In genomic region chr9:113568481-113569321, GRCh38 we compare ENCODE assay signal across 11 cellular contexts.
DNase-seq lines count a peak whose midpoint lies in the region; ATAC-seq and TF ChIP-seq lines count a peak whose summit lies in the region.
"Had no signal": no experiment of that assay in that cellular context is flagged by ENCODE, and none has a peak within 500 bp of the region (broad histone marks: within the 10 kb centered on the region; RNA-seq: fewer than 3 reads in every experiment).

No MANE protein-coding gene starts in this region.

- no peak for TF ChIP-seq RAD21 in neural cell (conservative IDR thresholded peaks at IDR 0.05)

- no peak overlapping the region for H3K4me3 ChIP-seq in colonic mucosa
- H3K4me3 ChIP-seq in neural cell (ENCODE audit: low read length), result peak overlapping the region; percentile 33

- TF ChIP-seq CTCF in colonic mucosa (IDR thresholded peaks at IDR 0.05) (no peak), neural cell (IDR thresholded peaks at IDR 0.05; ENCODE audit: poor library complexity, severe bottlenecking) (no peak)

- H3K4me3 Mint-ChIP-seq in stimulated activated memory B cell treated with anti-CD40 and anti-IgM and Interleukin-4, amounts not matched to agents 10 μg/mL and 1 μg/mL and 100 μg/mL, for 72 hours, result no peak overlapping the region

- peak; percentile 67 for DNase-seq in D341Med (ENCODE audit: low spot score)
- DNase-seq in NCI-H2196 treated with DMSO at 0.1 percent for 48 hours (lab: John Stamatoyannopoulos, UW; ENCODE audit: unreplicated experiment), result peak; percentile 59
- no peak for DNase-seq in colonic mucosa
- DNase-seq in COLO668 (lab: John Stamatoyannopoulos, UW; ENCODE audit: unreplicated experiment), result no peak
- DNase-seq in SKM-1 treated with dmso at 0.1 percent for 144 hours (lab: John Stamatoyannopoulos, UW; ENCODE audit: unreplicated experiment), result no peak
- DNase-seq in GOT3 (lab: John Stamatoyannopoulos, UW), result no peak
- DNase-seq: NK-92 treated with Interleukin-12 subunit alpha and Interleukin-12 subunit beta, amount 100 ng/mL, for 24 hours had no signal

- H2AFZ ChIP-seq in neural cell (ENCODE audit: low read depth, low read length), result no peak overlapping the region

- no peak for ATAC-seq in stimulated activated memory B cell treated with anti-CD40 and anti-IgM and Interleukin-4, amounts not matched to agents 10 μg/mL and 1 μg/mL and 100 μg/mL, for 72 hours
- ATAC-seq: HCT116 had no signal

- H3K9me3 Mint-ChIP-seq in stimulated activated memory B cell treated with anti-CD40 and anti-IgM and Interleukin-4, amounts not matched to agents 10 μg/mL and 1 μg/mL and 100 μg/mL, for 72 hours, result no peaks in the 10 kb centered on the region

- H3K27me3 ChIP-seq in colonic mucosa (no peaks in the 10 kb centered on the region), neural cell (ENCODE audit: insufficient read depth, low read depth, low read length) (no peaks in the 10 kb centered on the region)

- H3K27me3 Mint-ChIP-seq in stimulated activated memory B cell treated with anti-CD40 and anti-IgM and Interleukin-4, amounts not matched to agents 10 μg/mL and 1 μg/mL and 100 μg/mL, for 72 hours, result peaks cover 17% of the 10 kb centered on the region

- no peaks in the 10 kb centered on the region for H3K36me3 ChIP-seq in colonic mucosa
- H3K36me3 ChIP-seq in neural cell (ENCODE audit: insufficient read depth, low read length), result no peaks in the 10 kb centered on the region

- no peaks in the 10 kb centered on the region for H3K9me2 ChIP-seq in neural cell (ENCODE audit: insufficient read depth, low read length)

- H3K4me1 Mint-ChIP-seq in stimulated activated memory B cell treated with anti-CD40 and anti-IgM and Interleukin-4, amounts not matched to agents 10 μg/mL and 1 μg/mL and 100 μg/mL, for 72 hours, result peaks cover 20% of the 10 kb centered on the region

- H3K36me3 Mint-ChIP-seq in stimulated activated memory B cell treated with anti-CD40 and anti-IgM and Interleukin-4, amounts not matched to agents 10 μg/mL and 1 μg/mL and 100 μg/mL, for 72 hours, result no peaks in the 10 kb centered on the region

- no peaks in the 10 kb centered on the region for H3F3A ChIP-seq in neural cell (ENCODE audit: insufficient read depth, low read length, poor library complexity, severe bottlenecking)

- H3K27ac ChIP-seq in colonic mucosa (peak overlapping the region; percentile 2), neural cell (ENCODE audit: low read length) (no peak overlapping the region)

- no peak overlapping the region for H3K4me2 ChIP-seq in neural cell (ENCODE audit: low read length)

- no peaks in the 10 kb centered on the region for H4K20me1 ChIP-seq in neural cell (ENCODE audit: insufficient read depth)

- no peak for TF ChIP-seq EP300 in neural cell (conservative IDR thresholded peaks at IDR 0.05; ENCODE audit: poor library complexity, severe bottlenecking)

- intact Hi-C loops in colonic mucosa (cut with DNase I), result no loop called here

- H3K27ac Mint-ChIP-seq in stimulated activated memory B cell treated with anti-CD40 and anti-IgM and Interleukin-4, amounts not matched to agents 10 μg/mL and 1 μg/mL and 100 μg/mL, for 72 hours, result no peak overlapping the region

- H3K9me3 ChIP-seq in colonic mucosa, result no peaks in the 10 kb centered on the region
- H3K9me3 ChIP-seq in neural cell (ENCODE audit: low read length), result no peaks in the 10 kb centered on the region
- H3K9me3 ChIP-seq: Caco-2 had no signal

- no peak overlapping the region for H3K9ac ChIP-seq in colonic mucosa (ENCODE audit: low read depth in 2 of 2, low read length in 2 of 2)
- H3K9ac ChIP-seq in neural cell (ENCODE audit: low read length), result no peak overlapping the region

- peaks cover 6% of the 10 kb centered on the region for H3K79me2 ChIP-seq in neural cell (replicated peaks; ENCODE audit: insufficient read depth, low read length)

- peaks cover 10% of the 10 kb centered on the region for H3K4me1 ChIP-seq in colonic mucosa
- H3K4me1 ChIP-seq: Caco-2 had no signal

TF ChIP-seq in neural cell, 6 proteins besides CTCF, POLR2A, EP300 and RAD21:
- TF ChIP-seq MXI1 (conservative IDR thresholded peaks at IDR 0.05; ENCODE audit: poor library complexity, severe bottlenecking) (no peak), POLR2AphosphoS5 (IDR thresholded peaks at IDR 0.05) (no peak), EZH2 (IDR thresholded peaks at IDR 0.05; ENCODE audit: borderline replicate concordance, insufficient read depth, low read length, poor library complexity, severe bottlenecking) (no peak)
- TF ChIP-seq, protein P1, sequence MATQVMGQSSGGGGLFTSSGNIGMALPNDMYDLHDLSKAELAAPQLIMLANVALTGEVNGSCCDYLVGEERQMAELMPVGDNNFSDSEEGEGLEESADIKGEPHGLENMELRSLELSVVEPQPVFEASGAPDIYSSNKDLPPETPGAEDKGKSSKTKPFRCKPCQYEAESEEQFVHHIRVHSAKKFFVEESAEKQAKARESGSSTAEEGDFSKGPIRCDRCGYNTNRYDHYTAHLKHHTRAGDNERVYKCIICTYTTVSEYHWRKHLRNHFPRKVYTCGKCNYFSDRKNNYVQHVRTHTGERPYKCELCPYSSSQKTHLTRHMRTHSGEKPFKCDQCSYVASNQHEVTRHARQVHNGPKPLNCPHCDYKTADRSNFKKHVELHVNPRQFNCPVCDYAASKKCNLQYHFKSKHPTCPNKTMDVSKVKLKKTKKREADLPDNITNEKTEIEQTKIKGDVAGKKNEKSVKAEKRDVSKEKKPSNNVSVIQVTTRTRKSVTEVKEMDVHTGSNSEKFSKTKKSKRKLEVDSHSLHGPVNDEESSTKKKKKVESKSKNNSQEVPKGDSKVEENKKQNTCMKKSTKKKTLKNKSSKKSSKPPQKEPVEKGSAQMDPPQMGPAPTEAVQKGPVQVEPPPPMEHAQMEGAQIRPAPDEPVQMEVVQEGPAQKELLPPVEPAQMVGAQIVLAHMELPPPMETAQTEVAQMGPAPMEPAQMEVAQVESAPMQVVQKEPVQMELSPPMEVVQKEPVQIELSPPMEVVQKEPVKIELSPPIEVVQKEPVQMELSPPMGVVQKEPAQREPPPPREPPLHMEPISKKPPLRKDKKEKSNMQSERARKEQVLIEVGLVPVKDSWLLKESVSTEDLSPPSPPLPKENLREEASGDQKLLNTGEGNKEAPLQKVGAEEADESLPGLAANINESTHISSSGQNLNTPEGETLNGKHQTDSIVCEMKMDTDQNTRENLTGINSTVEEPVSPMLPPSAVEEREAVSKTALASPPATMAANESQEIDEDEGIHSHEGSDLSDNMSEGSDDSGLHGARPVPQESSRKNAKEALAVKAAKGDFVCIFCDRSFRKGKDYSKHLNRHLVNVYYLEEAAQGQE (IDR thresholded peaks at IDR 0.05; ENCODE audit: borderline replicate concordance), result no peak

Comparison
In these comparisons a context has a peak if more than half of its experiments do, and no peak if none do; other contexts are left out.
1. DNase-seq: peak in D341Med (single experiment) and NCI-H2196 treated with DMSO at 0.1 percent for 48 hours (single experiment); none in colonic mucosa (single experiment), COLO668 (single experiment), SKM-1 treated with dmso at 0.1 percent for 144 hours (single experiment) and GOT3 (single experiment).